In genomic region chr1:201714542-201715276, GRCh38 we compare ENCODE assay signal across 9 cellular contexts.
A peak's percentile ranks its signal among the peaks of the same experiment; 100 is the strongest.
DNase-seq lines count a peak whose midpoint lies in the region; ATAC-seq and TF ChIP-seq lines count a peak whose summit lies in the region.
"Had no signal": no experiment of that assay in that cellular context is flagged by ENCODE, and none has a peak within 500 bp of the region (broad histone marks: within the 10 kb centered on the region; RNA-seq: fewer than 3 reads in every experiment).

No MANE protein-coding gene starts in this region.

- no peak overlapping the region for H2BK120ac ChIP-seq in mesendoderm (ENCODE audit: low read depth, low read length)

- no peak overlapping the region for H4K8ac ChIP-seq in mesendoderm (ENCODE audit: low read depth, low read length)

- no peak overlapping the region for H2BK15ac ChIP-seq in mesendoderm (replicated peaks; ENCODE audit: low read depth)

- H2AK5ac ChIP-seq in mesendoderm (ENCODE audit: low read length) = no peak overlapping the region

- H3K4me2 ChIP-seq in mesendoderm (ENCODE audit: low read length) = no peak overlapping the region

- H3K18ac ChIP-seq in mesendoderm (ENCODE audit: low read length) = no peak overlapping the region

- H3K23ac ChIP-seq in mesendoderm (ENCODE audit: low read length) = no peak overlapping the region

- peak overlapping the region; percentile 49 for H3K4me3 ChIP-seq in coronary artery
- H3K4me3 ChIP-seq in mesendoderm (ENCODE audit: low read length) = no peak overlapping the region
- H3K4me3 ChIP-seq: GM12878 had no signal

- no CpG with 5 or more reads among the region's 7 CpGs for WGBS in mesendoderm (ENCODE audit: extremely low coverage, insufficient coverage, low lambda C conversion rate)

- H3K4me1 ChIP-seq in mesendoderm (ENCODE audit: control insufficient read depth, low read depth, low read length) = peaks cover 6% of the 10 kb centered on the region

- H3K79me2 ChIP-seq in mesendoderm (ENCODE audit: control insufficient read depth, insufficient read depth, low read length) = no peaks in the 10 kb centered on the region

- H3K56ac ChIP-seq in mesendoderm (ENCODE audit: low read length) = no peak overlapping the region

- H2BK5ac ChIP-seq in mesendoderm (ENCODE audit: low read length) = no peak overlapping the region

- DNase-seq in Ammon's horn (ENCODE audit: low spot score) (peak; percentile 68), NOMO-1 treated with DMSO at 0.1 percent for 48 hours (lab: John Stamatoyannopoulos, UW; ENCODE audit: unreplicated experiment) (peak; percentile 87), coronary artery (ENCODE audit: low spot score) (peak; percentile 97), mesendoderm (peak; percentile 95), NCI-H1436 (lab: John Stamatoyannopoulos, UW) (no peak), NCI-H748 treated with DMSO at 0.1 percent for 48 hours (lab: John Stamatoyannopoulos, UW) (no peak), D341Med (ENCODE audit: low spot score) (no peak)

- no peaks in the 10 kb centered on the region for H3K36me3 ChIP-seq in mesendoderm (ENCODE audit: control insufficient read depth, insufficient read depth, low read length)

- H4K5ac ChIP-seq in mesendoderm (ENCODE audit: low read length) = no peak overlapping the region

- H3K79me1 ChIP-seq in mesendoderm (ENCODE audit: low read length) = no peaks in the 10 kb centered on the region

- no peak for TF ChIP-seq CTCF in coronary artery (IDR thresholded peaks at IDR 0.05)

- ATAC-seq in GM21515 (IDR thresholded peaks at IDR 0.05; ENCODE audit: unreplicated experiment) = no peak

- H3K27ac ChIP-seq in coronary artery (peak overlapping the region; percentile 90 to 99), mesendoderm (ENCODE audit: low read depth, low read length) (no peak overlapping the region)

- H3K9ac ChIP-seq in mesendoderm (ENCODE audit: low read length) = no peak overlapping the region

- no peak overlapping the region for H3K4ac ChIP-seq in mesendoderm (ENCODE audit: low read depth, low read length)

- H3K27me3 ChIP-seq in mesendoderm (ENCODE audit: insufficient read depth, low read length, poor library complexity) = no peaks in the 10 kb centered on the region

Comparison
In these comparisons a context has a peak if more than half of its experiments do, and no peak if none do; other contexts are left out.
1. DNase-seq: peak in Ammon's horn (single experiment), NOMO-1 treated with DMSO at 0.1 percent for 48 hours (single experiment), coronary artery (single experiment) and mesendoderm (single experiment); none in NCI-H1436 (single experiment), NCI-H748 treated with DMSO at 0.1 percent for 48 hours (single experiment) and D341Med (single experiment).